Comparison of ENCODE assay signal across 22 cellular contexts in the genomic region with DNA sequence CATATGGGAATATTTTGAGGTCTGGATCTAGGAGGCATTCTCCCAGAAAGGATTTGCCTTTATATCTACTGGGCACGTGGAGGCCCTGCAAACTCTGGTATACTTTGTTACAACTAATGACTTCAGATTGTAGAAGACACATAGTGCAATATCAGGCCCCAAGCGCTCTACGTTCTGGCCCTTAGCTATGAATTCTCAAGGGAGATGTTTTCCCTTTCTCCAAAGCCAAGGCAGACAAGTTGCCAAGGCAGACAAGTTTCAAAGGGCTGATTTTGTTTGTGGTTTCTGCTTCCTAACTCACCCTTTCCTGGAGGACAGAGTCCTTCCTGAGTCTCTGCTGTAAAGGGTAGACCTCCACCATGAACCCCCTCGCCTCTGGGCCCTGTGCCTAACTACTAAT.
"Had no signal": no experiment of that assay in that cellular context is flagged by ENCODE, and none has a peak within 500 bp of the region (broad histone marks: within the 10 kb centered on the region; RNA-seq: fewer than 3 reads in every experiment).

No MANE protein-coding gene starts in this region.

- H3K4me3 Mint-ChIP-seq: activated CD4-positive, alpha-beta T cell treated with anti-CD3 and anti-CD28 coated beads, Interleukin-2, amount 10 ng/mL, durations not matched to agents 24 days and 14 days; activated CD8-positive, alpha-beta T cell treated with anti-CD3 and anti-CD28 coated beads for 36 hours; activated naive CD4-positive, alpha-beta T cell treated with anti-CD3 and anti-CD28 coated beads for 36 hours; brain; central memory CD8-positive, alpha-beta T cell; naive thymus-derived CD8-positive, alpha-beta T cell had no signal

- H3K27ac ChIP-seq: heart right ventricle, neutrophil, parathyroid adenoma, upper lobe of left lung had no signal

- H3K4me3 ChIP-seq: coronary artery, heart right ventricle, upper lobe of left lung had no signal

- H3K27me3 ChIP-seq: heart right ventricle, neutrophil, upper lobe of left lung had no signal

- H3K27me3 Mint-ChIP-seq: activated CD4-positive, alpha-beta T cell treated with anti-CD3 and anti-CD28 coated beads, Interleukin-2, amount 10 ng/mL, durations not matched to agents 24 days and 14 days; activated CD8-positive, alpha-beta T cell treated with anti-CD3 and anti-CD28 coated beads for 36 hours; brain; central memory CD8-positive, alpha-beta T cell had no signal

- H3K4me1 Mint-ChIP-seq: activated CD4-positive, alpha-beta T cell treated with anti-CD3 and anti-CD28 coated beads, Interleukin-2, amount 10 ng/mL, durations not matched to agents 24 days and 14 days; brain; central memory CD8-positive, alpha-beta T cell; naive thymus-derived CD8-positive, alpha-beta T cell had no signal

- H3K36me3 ChIP-seq: heart right ventricle, neutrophil, upper lobe of left lung had no signal

- H3K4me1 ChIP-seq: heart right ventricle, parathyroid adenoma, upper lobe of left lung had no signal

- H3K9me3 ChIP-seq: neutrophil, upper lobe of left lung had no signal

- H3K9me3 Mint-ChIP-seq: activated CD4-positive, alpha-beta T cell treated with anti-CD3 and anti-CD28 coated beads, Interleukin-2, amount 10 ng/mL, durations not matched to agents 24 days and 14 days; activated CD8-positive, alpha-beta T cell treated with anti-CD3 and anti-CD28 coated beads for 36 hours; activated T-helper 2 cell treated with anti-CD3 and anti-CD28 coated beads, Interferon-gamma antibody, Interleukin-2, Interleukin-4, amounts not matched to agents 10 μg/mL and 5 μg/mL and 100 μg/mL, durations not matched to agents 14 hours and 24 hours and 36 hours; central memory CD8-positive, alpha-beta T cell had no signal

- DNase-seq: activated CD4-positive, alpha-beta T cell treated with anti-CD3 and anti-CD28 coated beads, Interleukin-2, amount 10 ng/mL, durations not matched to agents 24 days and 14 days; activated CD8-positive, alpha-beta T cell treated with anti-CD3 and anti-CD28 coated beads for 36 hours; activated naive CD4-positive, alpha-beta T cell treated with anti-CD3 and anti-CD28 coated beads for 36 hours; activated T-cell treated with anti-CD3 and anti-CD28 coated beads, Interleukin-2, amount 50 U/mL, for 1 hour; heart right ventricle; kidney glomerular epithelial cell; mesendoderm; naive thymus-derived CD8-positive, alpha-beta T cell; stimulated activated CD4-positive, alpha-beta T cell treated with anti-CD3 and anti-CD28 coated beads, Interleukin-12 subunit alpha, Interleukin-12 subunit beta, amount 100 ng/mL, for 4 hours; stimulated activated CD4-positive, alpha-beta T cell treated with anti-CD3 and anti-CD28 coated beads, Interleukin-1b, Interleukin-23, amount 100 ng/mL, for 48 hours; stimulated activated CD8-positive, alpha-beta memory T cell treated with anti-CD3 and anti-CD28 coated beads, Interleukin-4, amount 100 ng/mL, for 48 hours; stimulated activated naive CD4-positive, alpha-beta T cell; substantia nigra; T-helper 1 cell; T-helper 9 cell had no signal

- H3K36me3 Mint-ChIP-seq: brain; naive thymus-derived CD8-positive, alpha-beta T cell had no signal

- H3K9ac ChIP-seq: parathyroid adenoma had no signal

- H3K27ac Mint-ChIP-seq: activated CD4-positive, alpha-beta T cell treated with anti-CD3 and anti-CD28 coated beads, Interleukin-2, amount 10 ng/mL, durations not matched to agents 24 days and 14 days; activated CD8-positive, alpha-beta T cell treated with anti-CD3 and anti-CD28 coated beads for 36 hours; activated naive CD4-positive, alpha-beta T cell treated with anti-CD3 and anti-CD28 coated beads for 36 hours; activated T-helper 2 cell treated with anti-CD3 and anti-CD28 coated beads, Interferon-gamma antibody, Interleukin-2, Interleukin-4, amounts not matched to agents 10 μg/mL and 5 μg/mL and 100 μg/mL, durations not matched to agents 14 hours and 24 hours and 36 hours; brain had no signal
